Comparison of ENCODE assay signal across 17 cellular contexts in genomic region chr17:7324438-7324779, GRCh38. TPM values are rescaled to one million over a fixed set of nuclear protein-coding genes. Genes with fewer than 3 reads are reported as not detected.
A peak's percentile ranks its signal among the peaks of the same experiment; 100 is the strongest.
DNase-seq lines count a peak whose midpoint lies in the region; ATAC-seq, FAIRE-seq and TF ChIP-seq lines count a peak whose summit lies in the region.
"Had no signal": no experiment of that assay in that cellular context is flagged by ENCODE, and none has a peak within 500 bp of the region (broad histone marks: within the 10 kb centered on the region; RNA-seq: fewer than 3 reads in every experiment).

No MANE protein-coding gene starts in this region.

- H3K9me3 ChIP-seq in A549 (no peaks in the 10 kb centered on the region), RWPE2 (ENCODE audit: severe bottlenecking) (no peaks in the 10 kb centered on the region)
- H3K9me3 ChIP-seq: BE2C had no signal

- H3K4me1 Mint-ChIP-seq in endothelial cell (ENCODE audit: unreplicated experiment), result peaks cover 11% of the 10 kb centered on the region

- TF ChIP-seq RAD21 in A549 (conservative IDR thresholded peaks at IDR 0.05 in 1 of 2, IDR thresholded peaks at IDR 0.05 in 1 of 2), result no peak; a peak in 1 of 5 replicates

- TF ChIP-seq EP300 in A549 (IDR thresholded peaks at IDR 0.05), result no peak

- no peak overlapping the region for H3K4me2 ChIP-seq in A549

- H3K36me3 Mint-ChIP-seq in endothelial cell (ENCODE audit: low read depth, unreplicated experiment), result peaks cover 25% of the 10 kb centered on the region

- 68% methylated on average over 3 of the region's 3 CpGs for WGBS in A549 (ENCODE audit: missing lambda C conversion rate)

- POLR2A ChIA-PET in A549 (lab: Yijun Ruan, JAX), result no interaction called here

- H3K27ac ChIP-seq in A549, result no peak overlapping the region
- no peak overlapping the region for H3K27ac ChIP-seq in RWPE2 (ENCODE audit: poor library complexity, severe bottlenecking)

- no peak for DNase-seq in A549 (ENCODE audit: low read depth in 1 of 2, low spot score in 1 of 2)
- DNase-seq in GM10266 (ENCODE audit: extremely low spot score), result peak; percentile 10
- no peak for DNase-seq in RWPE2 (ENCODE audit: low spot score)
- no peak for DNase-seq in endothelial cell (ENCODE audit: low spot score)
- DNase-seq in stimulated activated CD4-positive, alpha-beta T cell treated with anti-CD3 and anti-CD28 coated beads, Interleukin-4, amount 100 ng/mL, for 24 hours, result no peak
- no peak for DNase-seq in omental fat pad (ENCODE audit: low spot score)
- DNase-seq: ACHN, DMS 273 treated with DMSO at 0.1 percent for 48 hours, NCI-H1105 treated with DMSO at 0.1 percent for 48 hours, NCI-H2171, NCI-H446 treated with DMSO at 0.1 percent for 48 hours, NCI-H774, SIG-M5 had no signal

- peaks cover 12% of the 10 kb centered on the region for H3K27me3 Mint-ChIP-seq in endothelial cell (ENCODE audit: unreplicated experiment)

- ATAC-seq in A549 (no peak), RWPE2 (ENCODE audit: low read depth) (no peak), GM18870 (IDR thresholded peaks at IDR 0.05; ENCODE audit: unreplicated experiment) (no peak), GM18867 (IDR thresholded peaks at IDR 0.05; ENCODE audit: unreplicated experiment) (no peak), omental fat pad (ENCODE audit: low FRiP score) (no peak)

- CTCF ChIA-PET in A549 (lab: Yijun Ruan, JAX), result interaction anchor here (0.6 to 23.9 kb wide), 15 partner anchors 9 to 280 kb away, joined by 3 to 433 read pairs (median 3); partner anchors contain the start of genes ACAP1, GPS2 and SLC16A11

- H3K9me3 Mint-ChIP-seq in endothelial cell (ENCODE audit: unreplicated experiment), result no peaks in the 10 kb centered on the region

- H3K36me3 ChIP-seq in RWPE2 (ENCODE audit: low read depth), result peaks cover 59% of the 10 kb centered on the region

- TF ChIP-seq CTCF in A549 (IDR thresholded peaks at IDR 0.05) (peak; percentile 36; the same call in 2 of the 3 replicates), GM10266 (IDR thresholded peaks at IDR 0.05; ENCODE audit: control insufficient read depth, insufficient read depth, low read depth, missing control alignments) (no peak), RWPE2 (IDR thresholded peaks at IDR 0.05; ENCODE audit: poor library complexity, severe bottlenecking) (peak; percentile 53), endothelial cell (IDR thresholded peaks at IDR 0.05; ENCODE audit: unreplicated experiment) (peak; percentile 64), omental fat pad (IDR thresholded peaks at IDR 0.05) (no peak)

- H3K4me3 ChIP-seq in A549 (no peak overlapping the region), RWPE2 (ENCODE audit: severe bottlenecking) (no peak overlapping the region)

- no peak overlapping the region for H3K4me3 Mint-ChIP-seq in endothelial cell (ENCODE audit: unreplicated experiment)

- TF ChIP-seq POLR2A in A549 (IDR thresholded peaks at IDR 0.05; ENCODE audit: low read length), result no peak

- H3K27me3 ChIP-seq in RWPE2 (ENCODE audit: insufficient read depth, poor library complexity, severe bottlenecking), result no peaks in the 10 kb centered on the region
- H3K27me3 ChIP-seq: BE2C had no signal

- no peak for FAIRE-seq in A549 (lab: Jason Lieb, UNC)
- FAIRE-seq: RCC 7860 had no signal

- no peak overlapping the region for H3K27ac Mint-ChIP-seq in endothelial cell (ENCODE audit: unreplicated experiment)

- H3K4me1 ChIP-seq in A549, result peaks cover 10% of the 10 kb centered on the region; the same call in 2 of the 3 replicates
- H3K4me1 ChIP-seq in RWPE2 (ENCODE audit: insufficient read depth, poor library complexity, severe bottlenecking), result no peaks in the 10 kb centered on the region
- H3K4me1 ChIP-seq: BE2C had no signal

TF ChIP-seq in A549, 52 proteins besides CTCF, POLR2A, EP300 and RAD21:
- no peak for TF ChIP-seq MAX (IDR thresholded peaks at IDR 0.05)
- no peak for TF ChIP-seq MAZ (IDR thresholded peaks at IDR 0.05; ENCODE audit: borderline replicate concordance, low read depth, low read length)
- no peak for TF ChIP-seq RARB (CRISPR knock-in tag; IDR thresholded peaks at IDR 0.05)
- no peak for TF ChIP-seq TP53 (CRISPR knock-in tag; IDR thresholded peaks at IDR 0.05)
- TF ChIP-seq JUN (IDR thresholded peaks at IDR 0.05), result no peak
- no peak for TF ChIP-seq SREBF2 (IDR thresholded peaks at IDR 0.05)

RNA-seq across cellular contexts. Expression of gene NEURL4, which starts 4.7 kb away (rescaled TPM):
- 12.2 and 18.3 TPM in 2 replicates for polyA plus RNA-seq in A549 (2011; rRNA removed)
- polyA plus RNA-seq in A549 (2012; cell fraction: cytosol; rRNA removed), result 30.8 and 32.2 TPM in 2 replicates
- 199 and 235 TPM in 2 replicates for polyA plus RNA-seq in A549 (2012; cell fraction: nucleus; rRNA removed)
- 44.2 to 50.4 TPM (median 47.5 TPM) in 3 replicates for polyA plus RNA-seq in A549 (2017; fragmentation: RNase III; extraction: RNeasy Plus Mini Kit Qiagen cat#74134 plus additional on column Dnase treatment)
- 34.8 and 46.0 TPM in 2 replicates for polyA minus RNA-seq in A549 (2011; rRNA and poly(A)+ RNA removed)
- total RNA-seq in endothelial cell (ENCODE audit: unreplicated experiment), result 55.7 TPM
- 10 to 100 TPM; 10.4 to 16.1 (median 11.5) TPM for total RNA-seq in omental fat pad

RNA-seq across cellular contexts. Expression of gene GPS2, which starts 9.2 kb away (rescaled TPM):
- 48.5 and 61.7 TPM in 2 replicates for polyA plus RNA-seq in A549 (2011; rRNA removed)
- polyA plus RNA-seq in A549 (2012; cell fraction: cytosol; rRNA removed), result 148 and 175 TPM in 2 replicates
- 219 and 250 TPM in 2 replicates for polyA plus RNA-seq in A549 (2012; cell fraction: nucleus; rRNA removed)
- polyA plus RNA-seq in A549 (2017; fragmentation: RNase III; extraction: RNeasy Plus Mini Kit Qiagen cat#74134 plus additional on column Dnase treatment), result 147 to 171 TPM (median 158 TPM) in 3 replicates
- 83.2 and 83.3 TPM in 2 replicates for polyA minus RNA-seq in A549 (2011; rRNA and poly(A)+ RNA removed)
- 56.8 TPM for total RNA-seq in endothelial cell (ENCODE audit: unreplicated experiment)
- total RNA-seq in omental fat pad, result 10 to 100 TPM; 49.6 to 91.3 (median 75.9) TPM

RNA-seq across cellular contexts. Expression of gene ACAP1, which starts 11.9 kb away (rescaled TPM):
- polyA plus RNA-seq in A549 (2011; rRNA removed), result 0.03 and 0.41 TPM in 2 replicates
- polyA plus RNA-seq in A549 (2012; cell fraction: cytosol; rRNA removed), result 1.5 TPM in 2 replicates
- polyA plus RNA-seq in A549 (2012; cell fraction: nucleus; rRNA removed), result 0.55 and 1.5 TPM in 2 replicates
- 1.3 to 2.1 TPM (median 1.4 TPM) in 3 replicates for polyA plus RNA-seq in A549 (2017; fragmentation: RNase III; extraction: RNeasy Plus Mini Kit Qiagen cat#74134 plus additional on column Dnase treatment)
- not detected in 2 replicates for polyA minus RNA-seq in A549 (2011; rRNA and poly(A)+ RNA removed)
- 5.5 TPM for total RNA-seq in endothelial cell (ENCODE audit: unreplicated experiment)
- 10 to 100 TPM in 1 of 4 donors, 1 to 10 TPM in 3; 3.3 to 13.1 (median 8.1) TPM for total RNA-seq in omental fat pad

RNA-seq across cellular contexts. Expression of gene EIF5A, which starts 17.0 kb away (rescaled TPM):
- polyA plus RNA-seq in A549 (2011; rRNA removed) (945 and 969 TPM in 2 replicates), A549 (2017; fragmentation: RNase III; extraction: RNeasy Plus Mini Kit Qiagen cat#74134 plus additional on column Dnase treatment) (1,779 to 2,042 TPM (median 1,918 TPM) in 3 replicates)
- 1,634 and 1,871 TPM in 2 replicates for polyA plus RNA-seq in A549 (2012; cell fraction: cytosol; rRNA removed)
- polyA plus RNA-seq in A549 (2012; cell fraction: nucleus; rRNA removed), result 1,244 and 1,505 TPM in 2 replicates
- polyA minus RNA-seq in A549 (2011; rRNA and poly(A)+ RNA removed), result 1,320 and 1,330 TPM in 2 replicates
- total RNA-seq in endothelial cell (ENCODE audit: unreplicated experiment) (362 TPM), omental fat pad (100 to 1,000 TPM; 127 to 408 (median 282) TPM)

RNA-seq across cellular contexts. Expression of gene KCTD11, which starts 27.6 kb away (rescaled TPM):
- polyA plus RNA-seq in A549 (2011; rRNA removed) (6.1 and 7.0 TPM in 2 replicates), A549 (2017; fragmentation: RNase III; extraction: RNeasy Plus Mini Kit Qiagen cat#74134 plus additional on column Dnase treatment) (9.6 to 10.7 TPM (median 10.3 TPM) in 3 replicates)
- 4.9 and 7.7 TPM in 2 replicates for polyA plus RNA-seq in A549 (2012; cell fraction: cytosol; rRNA removed)
- polyA plus RNA-seq in A549 (2012; cell fraction: nucleus; rRNA removed), result 11.1 and 14.7 TPM in 2 replicates
- 6.9 and 8.8 TPM in 2 replicates for polyA minus RNA-seq in A549 (2011; rRNA and poly(A)+ RNA removed)
- total RNA-seq in endothelial cell (ENCODE audit: unreplicated experiment) (4.8 TPM), omental fat pad (1 to 10 TPM; 6.7 to 9.9 (median 8.4) TPM)

Comparison
In these comparisons a context has a peak if more than half of its experiments do, and no peak if none do; other contexts are left out.
1. CTCF ChIP-seq: peak in A549 (single experiment), RWPE2 (single experiment) and endothelial cell (single experiment); none in GM10266 (single experiment) and omental fat pad (0 of 3).